ENCODE assay signal across 9 cellular contexts in genomic region chr16:67504190-67505021, GRCh38. TPM values are rescaled to one million over a fixed set of nuclear protein-coding genes. Genes with fewer than 3 reads are reported as not detected.
DNase-seq lines count a peak whose midpoint lies in the region; ATAC-seq and TF ChIP-seq lines count a peak whose summit lies in the region.
"Had no signal": no experiment of that assay in that cellular context is flagged by ENCODE, and none has a peak within 500 bp of the region (broad histone marks: within the 10 kb centered on the region; RNA-seq: fewer than 3 reads in every experiment).

No MANE protein-coding gene starts in this region.

- peak overlapping the region; percentile 76 for H3K27ac ChIP-seq in left ventricle myocardium inferior (replicated peaks)
- H3K27ac ChIP-seq in tibial artery: no peak overlapping the region
- no peak overlapping the region for H3K27ac ChIP-seq in caudate nucleus (ENCODE audit: low read depth, low read length)

- no peaks in the 10 kb centered on the region for H3K27me3 Mint-ChIP-seq in activated B cell treated with CpG ODN at 0.5 μM for 24 hours

- H3K27me3 ChIP-seq in left ventricle myocardium inferior (ENCODE audit: low read depth) (no peaks in the 10 kb centered on the region), tibial artery (peaks cover 0 to 4% of the 10 kb centered on the region in 2 donors)

- H3K27ac Mint-ChIP-seq in activated B cell treated with CpG ODN at 0.5 μM for 24 hours: peak overlapping the region; percentile 88

- H3K9me3 ChIP-seq in left ventricle myocardium inferior (replicated peaks): no peaks in the 10 kb centered on the region
- no peaks in the 10 kb centered on the region for H3K9me3 ChIP-seq in tibial artery

- peaks cover 11% of the 10 kb centered on the region for H3K36me3 Mint-ChIP-seq in activated B cell treated with CpG ODN at 0.5 μM for 24 hours (ENCODE audit: low read depth)

- intact Hi-C loops in activated B cell treated with CpG ODN at 0.5 μM for 24 hours (cut with micrococcal nuclease): no loop called here
- intact Hi-C loops in left ventricle myocardium inferior (cut with micrococcal nuclease): no loop called here
- intact Hi-C loops in tibial artery (cut with DNase I; ENCODE audit: low total_unique reads): no loop called here

- TF ChIP-seq CTCF in activated B cell treated with CpG ODN at 0.5 μM for 24 hours (IDR thresholded peaks at IDR 0.05) (no peak), left ventricle myocardium inferior (IDR thresholded peaks at IDR 0.05; ENCODE audit: borderline replicate concordance) (no peak), tibial artery (IDR thresholded peaks at IDR 0.05) (no peak)

- CTCF ChIA-PET in activated B cell treated with CpG ODN at 0.5 μM for 24 hours (lab: Charles Lee): interaction anchor here (1.3 to 1.7 kb wide), 2 partner anchors 10 kb away, joined by 3 to 4 read pairs; no protein-coding TSS in a partner anchor

- POLR2A ChIA-PET in activated B cell treated with CpG ODN at 0.5 μM for 24 hours (lab: Charles Lee): interaction anchor here (0.6 to 1.4 kb wide), 3 partner anchors 9 to 15 kb away, joined by 3 to 7 read pairs (median 5); no protein-coding TSS in a partner anchor

- H3K9me3 Mint-ChIP-seq in activated B cell treated with CpG ODN at 0.5 μM for 24 hours: no peaks in the 10 kb centered on the region

- peak; percentile 81 for ATAC-seq in activated B cell treated with CpG ODN at 0.5 μM for 24 hours (ENCODE audit: low read depth)

- H3K4me1 ChIP-seq in left ventricle myocardium inferior (peaks cover 26% of the 10 kb centered on the region), tibial artery (no peaks in the 10 kb centered on the region)

- DNase-seq in activated gamma-delta T cell treated with Interleukin-2 at 50 U/mL for 16 hours (peak; percentile 30), activated gamma-delta T cell (lab: John Stamatoyannopoulos, UW) (no peak), activated B cell treated with CpG ODN at 0.5 μM for 24 hours (no peak), left ventricle myocardium inferior (peak; percentile 54), tibial artery (peak; percentile 73 to 76), AG08396 (ENCODE audit: low spot score) (no peak), caudate nucleus (lab: John Stamatoyannopoulos, UW) (no peak), NCI-H1436 treated with DMSO at 0.1 percent for 48 hours (lab: John Stamatoyannopoulos, UW) (no peak)

- H3K4me3 ChIP-seq in left ventricle myocardium inferior (no peak overlapping the region), tibial artery (no peak overlapping the region)

- H3K4me3 Mint-ChIP-seq in activated B cell treated with CpG ODN at 0.5 μM for 24 hours: peak overlapping the region; percentile 48

- H3K36me3 ChIP-seq in left ventricle myocardium inferior (no peaks in the 10 kb centered on the region), tibial artery (no peaks in the 10 kb centered on the region)

- H3K4me1 Mint-ChIP-seq in activated B cell treated with CpG ODN at 0.5 μM for 24 hours: peaks cover 45% of the 10 kb centered on the region

RNA-seq across cellular contexts. Expression of gene AGRP, which starts 21.1 kb away (rescaled TPM):
- total RNA-seq in activated B cell treated with CpG ODN at 0.5 μM for 24 hours: not detected in 2 replicates
- total RNA-seq in left ventricle myocardium inferior: not detected
- total RNA-seq: epithelial cell of proximal tubule had no signal

RNA-seq across cellular contexts. Expression of gene ATP6V0D1, which starts 23.4 kb away (rescaled TPM):
- total RNA-seq in activated B cell treated with CpG ODN at 0.5 μM for 24 hours: 70.2 and 74.5 TPM in 2 replicates
- total RNA-seq in left ventricle myocardium inferior: 65.8 TPM

RNA-seq across cellular contexts. Expression of gene RIPOR1, which starts 24.2 kb away (rescaled TPM):
- total RNA-seq in activated B cell treated with CpG ODN at 0.5 μM for 24 hours (136 and 159 TPM in 2 replicates), left ventricle myocardium inferior (79.7 TPM)

RNA-seq across cellular contexts. Expression of gene CTCF, which starts 57.9 kb away (rescaled TPM):
- total RNA-seq in activated B cell treated with CpG ODN at 0.5 μM for 24 hours (53.1 and 59.6 TPM in 2 replicates), left ventricle myocardium inferior (26.1 TPM)

Comparison
In these comparisons a context has a peak if more than half of its experiments do, and no peak if none do; other contexts are left out.
1. DNase-seq: peak in activated gamma-delta T cell treated with Interleukin-2 at 50 U/mL for 16 hours (single experiment), left ventricle myocardium inferior (single experiment) and tibial artery (2 of 2); none in activated gamma-delta T cell (single experiment), activated B cell treated with CpG ODN at 0.5 μM for 24 hours (single experiment), AG08396 (single experiment), caudate nucleus (0 of 61) and NCI-H1436 treated with DMSO at 0.1 percent for 48 hours (single experiment).